In genomic region chr2:241762321-241762932, GRCh38 we compare ENCODE assay signal across 14 cellular contexts. TPM values are rescaled to one million over a fixed set of nuclear protein-coding genes. Genes with fewer than 3 reads are reported as not detected.
DNase-seq lines count a peak whose midpoint lies in the region; ATAC-seq and TF ChIP-seq lines count a peak whose summit lies in the region.
"Had no signal": no experiment of that assay in that cellular context is flagged by ENCODE, and none has a peak within 500 bp of the region (broad histone marks: within the 10 kb centered on the region; RNA-seq: fewer than 3 reads in every experiment).

No MANE protein-coding gene starts in this region.

- H2AFZ ChIP-seq in Karpas-422 (ENCODE audit: low read length) = no peak overlapping the region

- H3K9me3 ChIP-seq in BE2C = no peaks in the 10 kb centered on the region
- H3K9me3 ChIP-seq in CD4-positive, alpha-beta memory T cell (ENCODE audit: control insufficient read depth in 1 of 2, low read length in 2 of 2) = no peaks in the 10 kb centered on the region
- H3K9me3 ChIP-seq in SK-N-MC (ENCODE audit: low read depth, low read length) = no peaks in the 10 kb centered on the region
- H3K9me3 ChIP-seq in Karpas-422 (ENCODE audit: low read length) = peaks cover 10% of the 10 kb centered on the region

- no peaks in the 10 kb centered on the region for H3K27me3 Mint-ChIP-seq in CD4-positive, alpha-beta memory T cell

- peak; percentile 23 for DNase-seq in BE2C
- peak in 3 of 5 donors; percentile 23 to 53 (median 24) for DNase-seq in CD4-positive, alpha-beta memory T cell
- DNase-seq in SK-N-MC (ENCODE audit: low read depth, low spot score) = no peak
- DNase-seq in epithelial cell of esophagus (ENCODE audit: low read depth) = peak; percentile 22
- no peak for DNase-seq in Karpas-422
- DNase-seq in RKO (ENCODE audit: low spot score) = no peak
- DNase-seq: amygdala; effector CD8-positive, alpha-beta T cell; EL; midbrain; NCI-H1417 had no signal

- CTCF ChIA-PET in CD4-positive, alpha-beta memory T cell (lab: Charles Lee; ENCODE audit: partially characterized antibody) = interaction anchor here (1.5 to 3.4 kb wide), 4 partner anchors 10 to 116 kb away, joined by 5 to 16 read pairs (median 7); partner anchors contain the start of gene D2HGDH

- H3K4me3 Mint-ChIP-seq in CD4-positive, alpha-beta memory T cell = peak overlapping the region; percentile 59 to 85 (median 83)

- POLR2A ChIA-PET in CD4-positive, alpha-beta memory T cell (lab: Charles Lee; ENCODE audit: partially characterized antibody) = interaction anchor here (0.6 to 3.0 kb wide), 17 partner anchors 8 to 117 kb away, joined by 3 to 26 read pairs (median 8); partner anchors contain the start of genes D2HGDH, DTYMK, ING5 and PDCD1

- H3K4me1 Mint-ChIP-seq in CD4-positive, alpha-beta memory T cell = peaks cover 28 to 53% (median 36%) of the 10 kb centered on the region in 4 donors

- H4K20me1 ChIP-seq in Karpas-422 (ENCODE audit: insufficient read depth, low read depth, low read length) = no peaks in the 10 kb centered on the region

- H3K79me2 ChIP-seq in Karpas-422 (ENCODE audit: low read length) = no peaks in the 10 kb centered on the region

- TF ChIP-seq CTCF in BE2C (IDR thresholded peaks at IDR 0.05; ENCODE audit: low read depth, low read length) = no peak
- no peak for TF ChIP-seq CTCF in epithelial cell of esophagus (IDR thresholded peaks at IDR 0.05; ENCODE audit: insufficient read depth, low read depth, low read length, missing control alignments)

- peaks cover 0 to 6% (median 0%) of the 10 kb centered on the region in 8 donors for H3K9me3 Mint-ChIP-seq in CD4-positive, alpha-beta memory T cell

- H3K36me3 ChIP-seq in BE2C (peaks cover 9% of the 10 kb centered on the region), SK-N-MC (ENCODE audit: insufficient read depth, low read length) (peaks cover 9% of the 10 kb centered on the region; the same call in 1 of the 2 replicates), Karpas-422 (ENCODE audit: insufficient read depth, low read length) (peaks cover 30% of the 10 kb centered on the region)
- no peaks in the 10 kb centered on the region for H3K36me3 ChIP-seq in CD4-positive, alpha-beta memory T cell (ENCODE audit: insufficient read depth, low read length)

- H3K4me2 ChIP-seq in Karpas-422 (ENCODE audit: low read depth, low read length, poor library complexity, severe bottlenecking) = no peak overlapping the region

- peak overlapping the region; percentile 89 to 99 (median 97) for H3K27ac Mint-ChIP-seq in CD4-positive, alpha-beta memory T cell

- ATAC-seq in GM18858 (IDR thresholded peaks at IDR 0.05; ENCODE audit: unreplicated experiment) (no peak), GM21576 (IDR thresholded peaks at IDR 0.05; ENCODE audit: unreplicated experiment) (no peak)

- intact Hi-C loops in CD4-positive, alpha-beta memory T cell (cut with micrococcal nuclease) = loop anchor here (5.0 kb wide), 3 partner anchors 40 to 95 kb away; partner anchors contain the start of gene PDCD1

- H3K27ac ChIP-seq in CD4-positive, alpha-beta memory T cell (ENCODE audit: low read depth, low read length) = peak overlapping the region; percentile 56
- peak overlapping the region; percentile 62 for H3K27ac ChIP-seq in SK-N-MC
- H3K27ac ChIP-seq in Karpas-422 (ENCODE audit: low read length) = no peak overlapping the region

- peaks cover 17% of the 10 kb centered on the region for H3K4me1 ChIP-seq in BE2C
- peaks cover 42% of the 10 kb centered on the region for H3K4me1 ChIP-seq in CD4-positive, alpha-beta memory T cell (ENCODE audit: insufficient read depth, low read length)
- H3K4me1 ChIP-seq in Karpas-422 (ENCODE audit: low read length) = no peaks in the 10 kb centered on the region

- peaks cover 26% of the 10 kb centered on the region in 2 donors for H3K36me3 Mint-ChIP-seq in CD4-positive, alpha-beta memory T cell

- H3K4me3 ChIP-seq in BE2C (ENCODE audit: low read depth, low read length) (no peak overlapping the region; the same call in 1 of the 2 replicates), SK-N-MC (no peak overlapping the region), epithelial cell of esophagus (ENCODE audit: low read length) (no peak overlapping the region), Karpas-422 (ENCODE audit: low read length) (no peak overlapping the region)
- H3K4me3 ChIP-seq in CD4-positive, alpha-beta memory T cell (ENCODE audit: low read length in 2 of 2) = peak overlapping the region in 1 of 2 donors; percentile 46

- H3K9ac ChIP-seq in SK-N-MC (ENCODE audit: insufficient read length) (peak overlapping the region; percentile 29), Karpas-422 (ENCODE audit: low read length) (no peak overlapping the region)

- H3K9me2 ChIP-seq in Karpas-422 (replicated peaks; ENCODE audit: insufficient read depth, low read length) = no peaks in the 10 kb centered on the region

- H3K27me3 ChIP-seq in BE2C = no peaks in the 10 kb centered on the region
- H3K27me3 ChIP-seq in CD4-positive, alpha-beta memory T cell (ENCODE audit: insufficient read depth, low read length) = no peaks in the 10 kb centered on the region
- no peaks in the 10 kb centered on the region for H3K27me3 ChIP-seq in Karpas-422 (ENCODE audit: low read length)

RNA-seq across cellular contexts. Expression of gene GAL3ST2, which starts 14.2 kb away (rescaled TPM):
- polyA plus RNA-seq in BE2C (2012; ENCODE audit: insufficient read depth, insufficient read length, low read depth) = 4.8 TPM
- under 1 TPM in 1 of 2 experiments, not detected in 1; 0.39 TPM for total RNA-seq in CD4-positive, alpha-beta memory T cell
- polyA plus RNA-seq in CD4-positive, alpha-beta memory T cell = under 1 TPM in 1 of 2 donors, not detected in 1; 0.14 TPM
- not detected in 2 replicates for total RNA-seq in Karpas-422 (2014; rRNA removed; shearing (Covaris generic); ENCODE audit: low replicate concordance)
- total RNA-seq: urinary bladder had no signal
- polyA plus RNA-seq: urinary bladder had no signal

RNA-seq across cellular contexts. Expression of gene D2HGDH, which starts 28.0 kb away (rescaled TPM):
- 42.2 TPM for polyA plus RNA-seq in BE2C (2012; ENCODE audit: insufficient read depth, insufficient read length, low read depth)
- 10 to 100 TPM; 48.7 to 53.9 TPM for total RNA-seq in CD4-positive, alpha-beta memory T cell
- polyA plus RNA-seq in CD4-positive, alpha-beta memory T cell = 1 to 10 TPM in 1 of 2 donors, under 1 TPM in 1; 0.93 to 5.9 TPM
- 21.2 and 35.9 TPM in 2 replicates for total RNA-seq in Karpas-422 (2014; rRNA removed; shearing (Covaris generic); ENCODE audit: low replicate concordance)

RNA-seq across cellular contexts. Expression of gene NEU4, which starts 46.6 kb away (rescaled TPM):
- polyA plus RNA-seq in BE2C (2012; ENCODE audit: insufficient read depth, insufficient read length, low read depth) = 8.5 TPM
- under 1 TPM in 1 of 2 experiments, not detected in 1; 0.14 TPM for total RNA-seq in CD4-positive, alpha-beta memory T cell
- polyA plus RNA-seq in CD4-positive, alpha-beta memory T cell = 1 to 10 TPM in 1 of 2 donors, not detected in 1; 1.3 TPM
- total RNA-seq in Karpas-422 (2014; rRNA removed; shearing (Covaris generic); ENCODE audit: low replicate concordance) = not detected in 2 replicates

Comparison
In these comparisons a context has a peak if more than half of its experiments do, and no peak if none do; other contexts are left out.
1. DNase-seq: peak in BE2C (single experiment), CD4-positive, alpha-beta memory T cell (3 of 5) and epithelial cell of esophagus (single experiment); none in SK-N-MC (single experiment), Karpas-422 (single experiment) and RKO (single experiment).